In the genomic region with DNA sequence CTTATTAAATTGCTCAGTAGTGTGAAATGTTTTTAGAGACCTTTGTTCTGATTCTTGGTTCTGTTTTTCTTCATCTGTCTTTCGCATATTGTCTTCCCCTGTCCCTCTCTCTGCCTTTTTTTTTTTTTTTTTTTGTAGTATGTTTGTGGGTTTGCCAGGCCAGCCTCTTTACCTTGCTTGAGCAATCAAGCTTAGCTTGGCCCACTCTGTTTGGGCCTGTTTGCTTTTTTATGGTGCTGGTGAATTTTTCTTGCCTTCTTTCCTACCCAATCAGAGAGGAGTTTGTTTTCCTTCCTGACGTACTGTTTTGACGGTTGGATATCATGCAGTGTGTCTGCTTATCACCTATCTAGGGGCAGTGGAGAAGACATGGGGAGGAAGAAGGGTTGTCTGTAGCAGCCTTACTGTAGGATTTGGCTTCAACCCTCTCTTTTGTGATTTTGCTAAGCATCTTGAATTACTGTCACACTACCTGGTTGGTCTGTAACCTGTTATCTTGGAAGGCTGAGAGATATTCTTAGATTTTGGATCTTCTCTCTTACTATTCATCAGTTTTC, we compare ENCODE assay signal across 1 cellular context.
TF ChIP-seq lines count a peak whose summit lies in the region.

No MANE protein-coding gene starts in this region.

TF ChIP-seq in K562, 482 proteins besides CTCF, POLR2A, EP300 and RAD21:
- TF ChIP-seq, protein P1, sequence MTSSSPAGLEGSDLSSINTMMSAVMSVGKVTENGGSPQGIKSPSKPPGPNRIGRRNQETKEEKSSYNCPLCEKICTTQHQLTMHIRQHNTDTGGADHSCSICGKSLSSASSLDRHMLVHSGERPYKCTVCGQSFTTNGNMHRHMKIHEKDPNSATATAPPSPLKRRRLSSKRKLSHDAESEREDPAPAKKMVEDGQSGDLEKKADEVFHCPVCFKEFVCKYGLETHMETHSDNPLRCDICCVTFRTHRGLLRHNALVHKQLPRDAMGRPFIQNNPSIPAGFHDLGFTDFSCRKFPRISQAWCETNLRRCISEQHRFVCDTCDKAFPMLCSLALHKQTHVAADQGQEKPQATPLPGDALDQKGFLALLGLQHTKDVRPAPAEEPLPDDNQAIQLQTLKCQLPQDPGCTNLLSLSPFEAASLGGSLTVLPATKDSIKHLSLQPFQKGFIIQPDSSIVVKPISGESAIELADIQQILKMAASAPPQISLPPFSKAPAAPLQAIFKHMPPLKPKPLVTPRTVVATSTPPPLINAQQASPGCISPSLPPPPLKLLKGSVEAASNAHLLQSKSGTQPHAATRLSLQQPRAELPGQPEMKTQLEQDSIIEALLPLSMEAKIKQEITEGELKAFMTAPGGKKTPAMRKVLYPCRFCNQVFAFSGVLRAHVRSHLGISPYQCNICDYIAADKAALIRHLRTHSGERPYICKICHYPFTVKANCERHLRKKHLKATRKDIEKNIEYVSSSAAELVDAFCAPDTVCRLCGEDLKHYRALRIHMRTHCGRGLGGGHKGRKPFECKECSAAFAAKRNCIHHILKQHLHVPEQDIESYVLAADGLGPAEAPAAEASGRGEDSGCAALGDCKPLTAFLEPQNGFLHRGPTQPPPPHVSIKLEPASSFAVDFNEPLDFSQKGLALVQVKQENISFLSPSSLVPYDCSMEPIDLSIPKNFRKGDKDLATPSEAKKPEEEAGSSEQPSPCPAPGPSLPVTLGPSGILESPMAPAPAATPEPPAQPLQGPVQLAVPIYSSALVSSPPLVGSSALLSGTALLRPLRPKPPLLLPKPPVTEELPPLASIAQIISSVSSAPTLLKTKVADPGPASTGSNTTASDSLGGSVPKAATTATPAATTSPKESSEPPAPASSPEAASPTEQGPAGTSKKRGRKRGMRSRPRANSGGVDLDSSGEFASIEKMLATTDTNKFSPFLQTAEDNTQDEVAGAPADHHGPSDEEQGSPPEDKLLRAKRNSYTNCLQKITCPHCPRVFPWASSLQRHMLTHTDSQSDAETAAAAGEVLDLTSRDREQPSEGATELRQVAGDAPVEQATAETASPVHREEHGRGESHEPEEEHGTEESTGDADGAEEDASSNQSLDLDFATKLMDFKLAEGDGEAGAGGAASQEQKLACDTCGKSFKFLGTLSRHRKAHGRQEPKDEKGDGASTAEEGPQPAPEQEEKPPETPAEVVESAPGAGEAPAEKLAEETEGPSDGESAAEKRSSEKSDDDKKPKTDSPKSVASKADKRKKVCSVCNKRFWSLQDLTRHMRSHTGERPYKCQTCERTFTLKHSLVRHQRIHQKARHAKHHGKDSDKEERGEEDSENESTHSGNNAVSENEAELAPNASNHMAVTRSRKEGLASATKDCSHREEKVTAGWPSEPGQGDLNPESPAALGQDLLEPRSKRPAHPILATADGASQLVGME (CRISPR knock-in tag; IDR thresholded peaks at IDR 0.05), result no peak
- TF ChIP-seq CEBPB (tag; IDR thresholded peaks at IDR 0.05), result no peak
- no peak for TF ChIP-seq NRF1 (conservative IDR thresholded peaks at IDR 0.05 in 1 of 2, IDR thresholded peaks at IDR 0.05 in 1 of 2)
- no peak for TF ChIP-seq SMARCC2 (IDR thresholded peaks at IDR 0.05; ENCODE audit: low read depth)
